ENCODE assay signal across 1 cellular context in the genomic region with DNA sequence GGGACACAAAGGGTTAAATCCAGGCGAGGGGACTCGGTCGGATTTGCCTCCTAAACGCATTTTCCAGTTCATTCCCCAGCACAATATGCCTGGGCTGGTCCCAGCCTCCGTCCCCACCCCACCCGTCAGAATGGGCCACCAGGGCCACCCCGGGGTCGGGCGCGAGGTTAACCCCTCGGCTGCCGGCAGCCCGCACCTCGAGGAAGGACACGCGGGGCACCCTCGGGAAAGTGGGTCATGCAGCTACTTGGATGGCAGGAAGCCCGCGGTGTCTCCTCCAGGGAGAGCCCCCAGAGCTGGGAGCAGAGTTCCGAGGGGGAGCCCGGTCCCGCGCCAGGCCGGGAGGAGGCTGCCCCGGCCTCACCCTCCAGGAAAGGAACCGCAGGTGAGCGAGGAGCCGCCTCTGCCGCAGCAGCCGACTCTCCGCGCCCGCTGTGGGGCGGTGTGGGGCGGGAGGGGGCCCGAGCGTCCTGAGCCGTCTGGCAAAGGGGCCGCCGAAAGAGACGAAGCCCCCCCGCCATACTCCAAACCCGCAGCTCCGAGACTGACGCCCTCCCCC.
TF ChIP-seq lines count a peak whose summit lies in the region.

No MANE protein-coding gene starts in this region.

TF ChIP-seq in HepG2, 621 proteins besides CTCF, POLR2A, EP300 and RAD21 (continued from another document and continues in another):
- TF ChIP-seq ZNF652 (CRISPR knock-in tag; IDR thresholded peaks at IDR 0.05; ENCODE audit: borderline replicate concordance, low read depth) (peak; percentile 96), TGIF2 (CRISPR knock-in tag; IDR thresholded peaks at IDR 0.05) (no peak), ZNF333 (CRISPR knock-in tag; IDR thresholded peaks at IDR 0.05; ENCODE audit: borderline replicate concordance) (0 out of 2 replicates have a peak, but pooled peaks have one; percentile 31), ZNF768 (CRISPR knock-in tag; IDR thresholded peaks at IDR 0.05) (0 out of 2 replicates have a peak, but pooled peaks have one; percentile 10), HNRNPL (IDR thresholded peaks at IDR 0.05; ENCODE audit: low read depth, low read length) (peak; percentile 50; the same call in 1 of the 2 replicates), GATAD1 (CRISPR knock-in tag; IDR thresholded peaks at IDR 0.05) (no peak), ZNF292 (CRISPR knock-in tag; IDR thresholded peaks at IDR 0.05; ENCODE audit: borderline replicate concordance, low read depth) (0 out of 2 replicates have a peak, but pooled peaks have one; percentile 21), ZKSCAN1 (IDR thresholded peaks at IDR 0.05; ENCODE audit: low read length) (no peak), FOXM1 (CRISPR knock-in tag; IDR thresholded peaks at IDR 0.05) (no peak), SMAD1 (CRISPR knock-in tag; IDR thresholded peaks at IDR 0.05; ENCODE audit: borderline replicate concordance, low read depth) (no peak), KDM5B (CRISPR knock-in tag; IDR thresholded peaks at IDR 0.05; ENCODE audit: borderline replicate concordance) (peak; percentile 46; the same call in 1 of the 2 replicates), ZMYM4 (CRISPR knock-in tag; IDR thresholded peaks at IDR 0.05) (peak; percentile 32; the same call in 1 of the 2 replicates), GFI1 (CRISPR knock-in tag; IDR thresholded peaks at IDR 0.05; ENCODE audit: borderline replicate concordance) (peak; percentile 18; the same call in 1 of the 2 replicates), SALL1 (CRISPR knock-in tag; IDR thresholded peaks at IDR 0.05) (peak; percentile 33; the same call in 1 of the 2 replicates), ZNF776 (CRISPR knock-in tag; IDR thresholded peaks at IDR 0.05) (peak; percentile 48; the same call in 1 of the 2 replicates), XRCC5 (optimal IDR thresholded peaks at IDR 0.05; ENCODE audit: low read length) (peak; percentile 28), HNRNPUL1 (IDR thresholded peaks at IDR 0.05; ENCODE audit: low read depth, low read length) (no peak), TBX2 (CRISPR knock-in tag; IDR thresholded peaks at IDR 0.05; ENCODE audit: borderline replicate concordance) (peak; percentile 14; the same call in 1 of the 2 replicates), ZNF605 (CRISPR knock-in tag; IDR thresholded peaks at IDR 0.05) (no peak), ZGPAT (CRISPR knock-in tag; IDR thresholded peaks at IDR 0.05) (peak; percentile 24; the same call in 1 of the 2 replicates), UBTF (CRISPR knock-in tag; IDR thresholded peaks at IDR 0.05) (peak; percentile 49; the same call in 1 of the 2 replicates), CEBPG (CRISPR knock-in tag; IDR thresholded peaks at IDR 0.05) (no peak)
- TF ChIP-seq, protein P1, sequence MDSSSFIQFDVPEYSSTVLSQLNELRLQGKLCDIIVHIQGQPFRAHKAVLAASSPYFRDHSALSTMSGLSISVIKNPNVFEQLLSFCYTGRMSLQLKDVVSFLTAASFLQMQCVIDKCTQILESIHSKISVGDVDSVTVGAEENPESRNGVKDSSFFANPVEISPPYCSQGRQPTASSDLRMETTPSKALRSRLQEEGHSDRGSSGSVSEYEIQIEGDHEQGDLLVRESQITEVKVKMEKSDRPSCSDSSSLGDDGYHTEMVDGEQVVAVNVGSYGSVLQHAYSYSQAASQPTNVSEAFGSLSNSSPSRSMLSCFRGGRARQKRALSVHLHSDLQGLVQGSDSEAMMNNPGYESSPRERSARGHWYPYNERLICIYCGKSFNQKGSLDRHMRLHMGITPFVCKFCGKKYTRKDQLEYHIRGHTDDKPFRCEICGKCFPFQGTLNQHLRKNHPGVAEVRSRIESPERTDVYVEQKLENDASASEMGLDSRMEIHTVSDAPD (CRISPR knock-in tag; IDR thresholded peaks at IDR 0.05), result no peak
- TF ChIP-seq, protein P2, sequence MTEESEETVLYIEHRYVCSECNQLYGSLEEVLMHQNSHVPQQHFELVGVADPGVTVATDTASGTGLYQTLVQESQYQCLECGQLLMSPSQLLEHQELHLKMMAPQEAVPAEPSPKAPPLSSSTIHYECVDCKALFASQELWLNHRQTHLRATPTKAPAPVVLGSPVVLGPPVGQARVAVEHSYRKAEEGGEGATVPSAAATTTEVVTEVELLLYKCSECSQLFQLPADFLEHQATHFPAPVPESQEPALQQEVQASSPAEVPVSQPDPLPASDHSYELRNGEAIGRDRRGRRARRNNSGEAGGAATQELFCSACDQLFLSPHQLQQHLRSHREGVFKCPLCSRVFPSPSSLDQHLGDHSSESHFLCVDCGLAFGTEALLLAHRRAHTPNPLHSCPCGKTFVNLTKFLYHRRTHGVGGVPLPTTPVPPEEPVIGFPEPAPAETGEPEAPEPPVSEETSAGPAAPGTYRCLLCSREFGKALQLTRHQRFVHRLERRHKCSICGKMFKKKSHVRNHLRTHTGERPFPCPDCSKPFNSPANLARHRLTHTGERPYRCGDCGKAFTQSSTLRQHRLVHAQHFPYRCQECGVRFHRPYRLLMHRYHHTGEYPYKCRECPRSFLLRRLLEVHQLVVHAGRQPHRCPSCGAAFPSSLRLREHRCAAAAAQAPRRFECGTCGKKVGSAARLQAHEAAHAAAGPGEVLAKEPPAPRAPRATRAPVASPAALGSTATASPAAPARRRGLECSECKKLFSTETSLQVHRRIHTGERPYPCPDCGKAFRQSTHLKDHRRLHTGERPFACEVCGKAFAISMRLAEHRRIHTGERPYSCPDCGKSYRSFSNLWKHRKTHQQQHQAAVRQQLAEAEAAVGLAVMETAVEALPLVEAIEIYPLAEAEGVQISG (CRISPR knock-in tag; IDR thresholded peaks at IDR 0.05), result 0 out of 2 replicates have a peak, but pooled peaks have one; percentile 13
- TF ChIP-seq, protein P3, sequence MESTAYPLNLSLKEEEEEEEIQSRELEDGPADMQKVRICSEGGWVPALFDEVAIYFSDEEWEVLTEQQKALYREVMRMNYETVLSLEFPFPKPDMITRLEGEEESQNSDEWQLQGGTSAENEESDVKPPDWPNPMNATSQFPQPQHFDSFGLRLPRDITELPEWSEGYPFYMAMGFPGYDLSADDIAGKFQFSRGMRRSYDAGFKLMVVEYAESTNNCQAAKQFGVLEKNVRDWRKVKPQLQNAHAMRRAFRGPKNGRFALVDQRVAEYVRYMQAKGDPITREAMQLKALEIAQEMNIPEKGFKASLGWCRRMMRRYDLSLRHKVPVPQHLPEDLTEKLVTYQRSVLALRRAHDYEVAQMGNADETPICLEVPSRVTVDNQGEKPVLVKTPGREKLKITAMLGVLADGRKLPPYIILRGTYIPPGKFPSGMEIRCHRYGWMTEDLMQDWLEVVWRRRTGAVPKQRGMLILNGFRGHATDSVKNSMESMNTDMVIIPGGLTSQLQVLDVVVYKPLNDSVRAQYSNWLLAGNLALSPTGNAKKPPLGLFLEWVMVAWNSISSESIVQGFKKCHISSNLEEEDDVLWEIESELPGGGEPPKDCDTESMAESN (CRISPR knock-in tag; conservative IDR thresholded peaks at IDR 0.05), result 0 out of 2 replicates have a peak, but pooled peaks have one; percentile 16
- TF ChIP-seq, protein P4, sequence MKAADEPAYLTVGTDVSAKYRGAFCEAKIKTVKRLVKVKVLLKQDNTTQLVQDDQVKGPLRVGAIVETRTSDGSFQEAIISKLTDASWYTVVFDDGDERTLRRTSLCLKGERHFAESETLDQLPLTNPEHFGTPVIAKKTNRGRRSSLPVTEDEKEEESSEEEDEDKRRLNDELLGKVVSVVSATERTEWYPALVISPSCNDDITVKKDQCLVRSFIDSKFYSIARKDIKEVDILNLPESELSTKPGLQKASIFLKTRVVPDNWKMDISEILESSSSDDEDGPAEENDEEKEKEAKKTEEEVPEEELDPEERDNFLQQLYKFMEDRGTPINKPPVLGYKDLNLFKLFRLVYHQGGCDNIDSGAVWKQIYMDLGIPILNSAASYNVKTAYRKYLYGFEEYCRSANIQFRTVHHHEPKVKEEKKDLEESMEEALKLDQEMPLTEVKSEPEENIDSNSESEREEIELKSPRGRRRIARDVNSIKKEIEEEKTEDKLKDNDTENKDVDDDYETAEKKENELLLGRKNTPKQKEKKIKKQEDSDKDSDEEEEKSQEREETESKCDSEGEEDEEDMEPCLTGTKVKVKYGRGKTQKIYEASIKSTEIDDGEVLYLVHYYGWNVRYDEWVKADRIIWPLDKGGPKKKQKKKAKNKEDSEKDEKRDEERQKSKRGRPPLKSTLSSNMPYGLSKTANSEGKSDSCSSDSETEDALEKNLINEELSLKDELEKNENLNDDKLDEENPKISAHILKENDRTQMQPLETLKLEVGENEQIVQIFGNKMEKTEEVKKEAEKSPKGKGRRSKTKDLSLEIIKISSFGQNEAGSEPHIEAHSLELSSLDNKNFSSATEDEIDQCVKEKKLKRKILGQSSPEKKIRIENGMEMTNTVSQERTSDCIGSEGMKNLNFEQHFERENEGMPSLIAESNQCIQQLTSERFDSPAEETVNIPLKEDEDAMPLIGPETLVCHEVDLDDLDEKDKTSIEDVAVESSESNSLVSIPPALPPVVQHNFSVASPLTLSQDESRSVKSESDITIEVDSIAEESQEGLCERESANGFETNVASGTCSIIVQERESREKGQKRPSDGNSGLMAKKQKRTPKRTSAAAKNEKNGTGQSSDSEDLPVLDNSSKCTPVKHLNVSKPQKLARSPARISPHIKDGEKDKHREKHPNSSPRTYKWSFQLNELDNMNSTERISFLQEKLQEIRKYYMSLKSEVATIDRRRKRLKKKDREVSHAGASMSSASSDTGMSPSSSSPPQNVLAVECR (CRISPR knock-in tag; IDR thresholded peaks at IDR 0.05; ENCODE audit: borderline replicate concordance), result 0 out of 2 replicates have a peak, but pooled peaks have one; percentile 11
- TF ChIP-seq, protein P5, sequence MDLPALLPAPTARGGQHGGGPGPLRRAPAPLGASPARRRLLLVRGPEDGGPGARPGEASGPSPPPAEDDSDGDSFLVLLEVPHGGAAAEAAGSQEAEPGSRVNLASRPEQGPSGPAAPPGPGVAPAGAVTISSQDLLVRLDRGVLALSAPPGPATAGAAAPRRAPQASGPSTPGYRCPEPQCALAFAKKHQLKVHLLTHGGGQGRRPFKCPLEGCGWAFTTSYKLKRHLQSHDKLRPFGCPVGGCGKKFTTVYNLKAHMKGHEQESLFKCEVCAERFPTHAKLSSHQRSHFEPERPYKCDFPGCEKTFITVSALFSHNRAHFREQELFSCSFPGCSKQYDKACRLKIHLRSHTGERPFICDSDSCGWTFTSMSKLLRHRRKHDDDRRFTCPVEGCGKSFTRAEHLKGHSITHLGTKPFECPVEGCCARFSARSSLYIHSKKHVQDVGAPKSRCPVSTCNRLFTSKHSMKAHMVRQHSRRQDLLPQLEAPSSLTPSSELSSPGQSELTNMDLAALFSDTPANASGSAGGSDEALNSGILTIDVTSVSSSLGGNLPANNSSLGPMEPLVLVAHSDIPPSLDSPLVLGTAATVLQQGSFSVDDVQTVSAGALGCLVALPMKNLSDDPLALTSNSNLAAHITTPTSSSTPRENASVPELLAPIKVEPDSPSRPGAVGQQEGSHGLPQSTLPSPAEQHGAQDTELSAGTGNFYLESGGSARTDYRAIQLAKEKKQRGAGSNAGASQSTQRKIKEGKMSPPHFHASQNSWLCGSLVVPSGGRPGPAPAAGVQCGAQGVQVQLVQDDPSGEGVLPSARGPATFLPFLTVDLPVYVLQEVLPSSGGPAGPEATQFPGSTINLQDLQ (CRISPR knock-in tag; IDR thresholded peaks at IDR 0.05), result no peak
- TF ChIP-seq, protein P6, sequence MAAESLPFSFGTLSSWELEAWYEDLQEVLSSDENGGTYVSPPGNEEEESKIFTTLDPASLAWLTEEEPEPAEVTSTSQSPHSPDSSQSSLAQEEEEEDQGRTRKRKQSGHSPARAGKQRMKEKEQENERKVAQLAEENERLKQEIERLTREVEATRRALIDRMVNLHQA (CRISPR knock-in tag; IDR thresholded peaks at IDR 0.05), result no peak
- TF ChIP-seq, protein P7, sequence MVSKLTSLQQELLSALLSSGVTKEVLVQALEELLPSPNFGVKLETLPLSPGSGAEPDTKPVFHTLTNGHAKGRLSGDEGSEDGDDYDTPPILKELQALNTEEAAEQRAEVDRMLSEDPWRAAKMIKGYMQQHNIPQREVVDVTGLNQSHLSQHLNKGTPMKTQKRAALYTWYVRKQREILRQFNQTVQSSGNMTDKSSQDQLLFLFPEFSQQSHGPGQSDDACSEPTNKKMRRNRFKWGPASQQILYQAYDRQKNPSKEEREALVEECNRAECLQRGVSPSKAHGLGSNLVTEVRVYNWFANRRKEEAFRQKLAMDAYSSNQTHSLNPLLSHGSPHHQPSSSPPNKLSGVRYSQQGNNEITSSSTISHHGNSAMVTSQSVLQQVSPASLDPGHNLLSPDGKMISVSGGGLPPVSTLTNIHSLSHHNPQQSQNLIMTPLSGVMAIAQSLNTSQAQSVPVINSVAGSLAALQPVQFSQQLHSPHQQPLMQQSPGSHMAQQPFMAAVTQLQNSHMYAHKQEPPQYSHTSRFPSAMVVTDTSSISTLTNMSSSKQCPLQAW (CRISPR knock-in tag; IDR thresholded peaks at IDR 0.05), result no peak
- TF ChIP-seq, protein P8, sequence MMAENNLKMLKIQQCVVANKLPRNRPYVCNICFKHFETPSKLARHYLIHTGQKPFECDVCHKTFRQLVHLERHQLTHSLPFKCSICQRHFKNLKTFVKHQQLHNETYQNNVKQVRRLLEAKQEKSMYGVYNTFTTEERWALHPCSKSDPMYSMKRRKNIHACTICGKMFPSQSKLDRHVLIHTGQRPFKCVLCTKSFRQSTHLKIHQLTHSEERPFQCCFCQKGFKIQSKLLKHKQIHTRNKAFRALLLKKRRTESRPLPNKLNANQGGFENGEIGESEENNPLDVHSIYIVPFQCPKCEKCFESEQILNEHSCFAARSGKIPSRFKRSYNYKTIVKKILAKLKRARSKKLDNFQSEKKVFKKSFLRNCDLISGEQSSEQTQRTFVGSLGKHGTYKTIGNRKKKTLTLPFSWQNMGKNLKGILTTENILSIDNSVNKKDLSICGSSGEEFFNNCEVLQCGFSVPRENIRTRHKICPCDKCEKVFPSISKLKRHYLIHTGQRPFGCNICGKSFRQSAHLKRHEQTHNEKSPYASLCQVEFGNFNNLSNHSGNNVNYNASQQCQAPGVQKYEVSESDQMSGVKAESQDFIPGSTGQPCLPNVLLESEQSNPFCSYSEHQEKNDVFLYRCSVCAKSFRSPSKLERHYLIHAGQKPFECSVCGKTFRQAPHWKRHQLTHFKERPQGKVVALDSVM (CRISPR knock-in tag; IDR thresholded peaks at IDR 0.05), result peak; percentile 72
